In genomic region chr1:167790117-167790516, GRCh38 we compare ENCODE assay signal across 20 cellular contexts.
DNase-seq lines count a peak whose midpoint lies in the region; ATAC-seq, FAIRE-seq and TF ChIP-seq lines count a peak whose summit lies in the region.
"Had no signal": no experiment of that assay in that cellular context is flagged by ENCODE, and none has a peak within 500 bp of the region (broad histone marks: within the 10 kb centered on the region; RNA-seq: fewer than 3 reads in every experiment).

No MANE protein-coding gene starts in this region.

- H2AFZ ChIP-seq in astrocyte (ENCODE audit: low read depth, low read length): no peak overlapping the region
- H2AFZ ChIP-seq in keratinocyte (ENCODE audit: control insufficient read depth, low read length): no peak overlapping the region

- H3K9me3 ChIP-seq in right cardiac atrium (ENCODE audit: control insufficient read depth, low read length): no peaks in the 10 kb centered on the region
- H3K9me3 ChIP-seq in astrocyte (ENCODE audit: insufficient read depth, low read depth, low read length): no peaks in the 10 kb centered on the region
- H3K9me3 ChIP-seq in keratinocyte (ENCODE audit: control insufficient read depth, low read depth, low read length): no peaks in the 10 kb centered on the region
- no peaks in the 10 kb centered on the region for H3K9me3 ChIP-seq in CD8-positive, alpha-beta memory T cell (ENCODE audit: low read length)
- H3K9me3 ChIP-seq: HAP-1, right lobe of liver, tibial artery had no signal

- H3K36me3 ChIP-seq in astrocyte (ENCODE audit: insufficient read depth, low read length): peaks cover 10% of the 10 kb centered on the region
- peaks cover 5% of the 10 kb centered on the region in 2 experiments for H3K36me3 ChIP-seq in keratinocyte (ENCODE audit: control insufficient read depth in 2 of 2, extremely low read depth in 1 of 2, insufficient read depth in 2 of 2, low read length in 2 of 2)
- H3K36me3 ChIP-seq in CD8-positive, alpha-beta memory T cell (ENCODE audit: insufficient read depth, low read length): no peaks in the 10 kb centered on the region

- FAIRE-seq in astrocyte (lab: Jason Lieb, UNC) (no peak), keratinocyte (lab: Jason Lieb, UNC) (peak; percentile 96)
- FAIRE-seq: G401.6, RCC 7860 had no signal

- H3K27me3 Mint-ChIP-seq in astrocyte (ENCODE audit: low read depth, unreplicated experiment): no peaks in the 10 kb centered on the region
- H3K27me3 Mint-ChIP-seq in CD8-positive, alpha-beta memory T cell: no peaks in the 10 kb centered on the region
- H3K27me3 Mint-ChIP-seq: stimulated activated memory B cell treated with anti-CD40 and anti-IgM and Interleukin-4, amounts not matched to agents 10 μg/mL and 1 μg/mL and 100 μg/mL, for 72 hours had no signal

- H3K27me3 ChIP-seq in right cardiac atrium (ENCODE audit: control insufficient read depth, insufficient read depth) (no peaks in the 10 kb centered on the region), astrocyte (ENCODE audit: insufficient read depth, low read length) (no peaks in the 10 kb centered on the region), keratinocyte (ENCODE audit: control insufficient read depth, extremely low read depth, insufficient read depth, low read length) (no peaks in the 10 kb centered on the region)
- H3K27me3 ChIP-seq in CD8-positive, alpha-beta memory T cell (ENCODE audit: insufficient read depth, low read length, poor library complexity, severe bottlenecking): no peaks in the 10 kb centered on the region
- H3K27me3 ChIP-seq: right lobe of liver, tibial artery had no signal

- H3K4me1 Mint-ChIP-seq in astrocyte (ENCODE audit: low read depth, unreplicated experiment): peaks cover 5% of the 10 kb centered on the region
- H3K4me1 Mint-ChIP-seq in CD8-positive, alpha-beta memory T cell: no peaks in the 10 kb centered on the region
- H3K4me1 Mint-ChIP-seq: stimulated activated memory B cell treated with anti-CD40 and anti-IgM and Interleukin-4, amounts not matched to agents 10 μg/mL and 1 μg/mL and 100 μg/mL, for 72 hours had no signal

- H3K4me2 ChIP-seq in astrocyte (ENCODE audit: low read length): no peak overlapping the region
- peak overlapping the region; percentile 78 for H3K4me2 ChIP-seq in keratinocyte (ENCODE audit: control insufficient read depth, extremely low read depth, insufficient read depth, low read depth, low read length)

- 79% methylated on average over 5 of the region's 5 CpGs for WGBS in right cardiac atrium

- peak overlapping the region; percentile 53 for H3K27ac Mint-ChIP-seq in astrocyte (ENCODE audit: unreplicated experiment)
- H3K27ac Mint-ChIP-seq in CD8-positive, alpha-beta memory T cell: peak overlapping the region in 1 of 8 donors; percentile 58
- H3K27ac Mint-ChIP-seq: activated T-helper 2 cell treated with anti-CD3 and anti-CD28 coated beads, Interferon-gamma antibody, Interleukin-2, Interleukin-4, amounts not matched to agents 10 μg/mL and 5 μg/mL and 100 μg/mL, durations not matched to agents 14 hours and 24 hours and 36 hours; stimulated activated memory B cell treated with anti-CD40 and anti-IgM and Interleukin-4, amounts not matched to agents 10 μg/mL and 1 μg/mL and 100 μg/mL, for 72 hours had no signal

- ATAC-seq in right cardiac atrium: peak in 1 of 2 donors; percentile 29
- ATAC-seq in Right ventricle myocardium superior (ENCODE audit: poor library complexity): no peak
- ATAC-seq: left lobe of liver; right lobe of liver; stimulated activated memory B cell treated with anti-CD40 and anti-IgM and Interleukin-4, amounts not matched to agents 10 μg/mL and 1 μg/mL and 100 μg/mL, for 72 hours had no signal

- H3K9me3 Mint-ChIP-seq in astrocyte (ENCODE audit: unreplicated experiment): no peaks in the 10 kb centered on the region
- no peaks in the 10 kb centered on the region for H3K9me3 Mint-ChIP-seq in CD8-positive, alpha-beta memory T cell
- H3K9me3 Mint-ChIP-seq: activated T-helper 2 cell treated with anti-CD3 and anti-CD28 coated beads, Interferon-gamma antibody, Interleukin-2, Interleukin-4, amounts not matched to agents 10 μg/mL and 5 μg/mL and 100 μg/mL, durations not matched to agents 14 hours and 24 hours and 36 hours; stimulated activated memory B cell treated with anti-CD40 and anti-IgM and Interleukin-4, amounts not matched to agents 10 μg/mL and 1 μg/mL and 100 μg/mL, for 72 hours had no signal

- peaks cover 34% of the 10 kb centered on the region for H3K36me3 Mint-ChIP-seq in astrocyte (ENCODE audit: low read depth, unreplicated experiment)
- H3K36me3 Mint-ChIP-seq in CD8-positive, alpha-beta memory T cell: peaks cover 0 to 3% (median 0%) of the 10 kb centered on the region in 3 donors

- no peak overlapping the region for H3K27ac ChIP-seq in right cardiac atrium (ENCODE audit: low read length)
- H3K27ac ChIP-seq in astrocyte (ENCODE audit: low read depth, low read length): no peak overlapping the region
- H3K27ac ChIP-seq in keratinocyte (ENCODE audit: control insufficient read depth, insufficient read depth, low read length): peak overlapping the region; percentile 96
- no peak overlapping the region for H3K27ac ChIP-seq in CD8-positive, alpha-beta memory T cell (ENCODE audit: low read depth, low read length)
- H3K27ac ChIP-seq: right lobe of liver, tibial artery had no signal

- no peaks in the 10 kb centered on the region for H3K4me1 ChIP-seq in right cardiac atrium (ENCODE audit: control insufficient read depth, insufficient read depth, low read length)
- H3K4me1 ChIP-seq in astrocyte (ENCODE audit: insufficient read depth, low read length): peaks cover 10% of the 10 kb centered on the region
- peaks cover 29% of the 10 kb centered on the region for H3K4me1 ChIP-seq in keratinocyte (ENCODE audit: control insufficient read depth, extremely low read depth, insufficient read depth, low read length)
- H3K4me1 ChIP-seq in CD8-positive, alpha-beta memory T cell (ENCODE audit: insufficient read depth, low read length): no peaks in the 10 kb centered on the region
- H3K4me1 ChIP-seq: right lobe of liver had no signal

- H3K4me3 ChIP-seq in right cardiac atrium (ENCODE audit: low read length) (no peak overlapping the region), astrocyte (ENCODE audit: insufficient read depth, low read depth, low read length) (no peak overlapping the region), keratinocyte (ENCODE audit: control insufficient read depth in 2 of 3, extremely low read depth in 1 of 3, insufficient read depth in 2 of 3, low read depth in 1 of 3, low read length in 3 of 3) (peak overlapping the region in 1 of 3 experiments; percentile 49)
- H3K4me3 ChIP-seq in CD8-positive, alpha-beta memory T cell (ENCODE audit: low read length): no peak overlapping the region
- H3K4me3 ChIP-seq: HAP-1, right lobe of liver, tibial artery had no signal

- DNase-seq in right cardiac atrium: peak in 2 of 3 donors; percentile 57 to 64
- no peak for DNase-seq in Right ventricle myocardium superior
- no peak for DNase-seq in astrocyte (ENCODE audit: low read depth)
- peak; percentile 99 for DNase-seq in keratinocyte (ENCODE audit: low read depth, low spot score)
- no peak for DNase-seq in NCI-H146 treated with DMSO at 0.1 percent for 48 hours (lab: John Stamatoyannopoulos, UW; ENCODE audit: unreplicated experiment)
- no peak for DNase-seq in activated CD4-positive, CD25-positive, alpha-beta regulatory T cell treated with anti-CD3 and anti-CD28 coated beads, Interleukin-2, amount 50 U/mL, for 72 hours
- DNase-seq in CD8-positive, alpha-beta memory T cell: no peak
- no peak for DNase-seq in DMS114 treated with DMSO at 0.1 percent for 48 hours (lab: John Stamatoyannopoulos, UW; ENCODE audit: unreplicated experiment)
- DNase-seq: activated CD4-positive, alpha-beta T cell treated with anti-CD3 and anti-CD28 coated beads for 48 hours; erythroblast; NCI-H1417 treated with DMSO at 0.1 percent for 48 hours; nucleus accumbens; right lobe of liver; tibial artery had no signal

- TF ChIP-seq CTCF in astrocyte (IDR thresholded peaks at IDR 0.05; ENCODE audit: insufficient read depth, low read depth, low read length) (no peak), keratinocyte (optimal IDR thresholded peaks at IDR 0.05 in 1 of 3, IDR thresholded peaks at IDR 0.05 in 1 of 3, conservative IDR thresholded peaks at IDR 0.05 in 1 of 3; ENCODE audit: extremely low read depth in 1 of 3, insufficient read depth in 2 of 3, low read length in 3 of 3) (peak in 1 of 3 experiments; percentile 14)

- H3K9ac ChIP-seq in astrocyte (ENCODE audit: low read length) (peak overlapping the region; percentile 19), keratinocyte (ENCODE audit: control insufficient read depth, extremely low read depth, insufficient read depth, low read length) (peak overlapping the region; percentile 74)

- dilution Hi-C loops in keratinocyte (cut with MboI; ENCODE audit: extremely low pct_ligation_motif_present, low sequenced_read_pairs): no loop called here

- no peaks in the 10 kb centered on the region for H3K9me1 ChIP-seq in keratinocyte (ENCODE audit: control insufficient read depth, extremely low read depth, insufficient read depth, low read length)

- H3K79me2 ChIP-seq in astrocyte (ENCODE audit: insufficient read depth, low read length) (no peaks in the 10 kb centered on the region), keratinocyte (ENCODE audit: control insufficient read depth, insufficient read depth, low read length) (no peaks in the 10 kb centered on the region)

- intact Hi-C loops in right cardiac atrium (cut with DNase I): no loop called here
- intact Hi-C loops in Right ventricle myocardium superior (cut with DNase I): no loop called here

- H3K4me3 Mint-ChIP-seq in astrocyte (ENCODE audit: unreplicated experiment): no peak overlapping the region
- no peak overlapping the region for H3K4me3 Mint-ChIP-seq in CD8-positive, alpha-beta memory T cell
- H3K4me3 Mint-ChIP-seq: stimulated activated memory B cell treated with anti-CD40 and anti-IgM and Interleukin-4, amounts not matched to agents 10 μg/mL and 1 μg/mL and 100 μg/mL, for 72 hours had no signal

- peaks cover 3% of the 10 kb centered on the region for H4K20me1 ChIP-seq in astrocyte (ENCODE audit: insufficient read depth, low read length)
- no peaks in the 10 kb centered on the region for H4K20me1 ChIP-seq in keratinocyte (ENCODE audit: control insufficient read depth, extremely low read depth, insufficient read depth, low read length)

- POLR2A ChIA-PET in CD8-positive, alpha-beta memory T cell (lab: Charles Lee): no interaction called here

- CTCF ChIA-PET in CD8-positive, alpha-beta memory T cell (lab: Charles Lee): interaction anchor here (0.7 kb wide), 1 partner anchor 9 kb away, joined by 3 read pairs; no protein-coding TSS in a partner anchor

Comparison
In these comparisons a context has a peak if more than half of its experiments do, and no peak if none do; other contexts are left out.
1. DNase-seq: peak in right cardiac atrium (2 of 3) and keratinocyte (single experiment); none in Right ventricle myocardium superior (single experiment), astrocyte (single experiment), NCI-H146 treated with DMSO at 0.1 percent for 48 hours (single experiment), activated CD4-positive, CD25-positive, alpha-beta regulatory T cell treated with anti-CD3 and anti-CD28 coated beads, Interleukin-2, amount 50 U/mL, for 72 hours (single experiment), CD8-positive, alpha-beta memory T cell (0 of 5) and DMS114 treated with DMSO at 0.1 percent for 48 hours (single experiment).